ENCODE assay signal across 11 cellular contexts in genomic region chr13:114015608-114016295, GRCh38. TPM values are rescaled to one million over a fixed set of nuclear protein-coding genes. Genes with fewer than 3 reads are reported as not detected.
DNase-seq lines count a peak whose midpoint lies in the region; ATAC-seq and TF ChIP-seq lines count a peak whose summit lies in the region.
"Had no signal": no experiment of that assay in that cellular context is flagged by ENCODE, and none has a peak within 500 bp of the region (broad histone marks: within the 10 kb centered on the region; RNA-seq: fewer than 3 reads in every experiment).

No MANE protein-coding gene starts in this region.

- WGBS in body of pancreas, 2 donors, result 79 to 92% methylated on average over 11 to 19 of the region's 19 CpGs
- 87 to 91% (median 91%) methylated on average over 19 of the region's 19 CpGs for WGBS in ovary, 3 donors

- peaks cover 23% of the 10 kb centered on the region for H3K36me3 Mint-ChIP-seq in T-helper 2 cell treated with Interferon-gamma antibody and Interleukin-4, amounts not matched to agents 5 μg/mL and 100 μg/mL, for 36 hours (ENCODE audit: low read depth)
- H3K36me3 Mint-ChIP-seq in stimulated activated naive CD8-positive, alpha-beta T cell treated with anti-CD3 and anti-CD28 coated beads, Interleukin-15, Interleukin-2, amounts not matched to agents 100 ng/mL and 50 ng/mL, for 24 hours (ENCODE audit: low read depth), result peaks cover 26% of the 10 kb centered on the region

- TF ChIP-seq EP300 in ovary (IDR thresholded peaks at IDR 0.05), result no peak

- H3K79me2 ChIP-seq in MM.1S (ENCODE audit: low read length), result peaks cover 75% of the 10 kb centered on the region

- no peaks in the 10 kb centered on the region for H4K20me1 ChIP-seq in MM.1S (ENCODE audit: insufficient read depth, low read length)

- H3K4me2 ChIP-seq in MM.1S (ENCODE audit: low read depth, low read length), result no peak overlapping the region

- no peak for TF ChIP-seq CTCF in body of pancreas (IDR thresholded peaks at IDR 0.05)
- TF ChIP-seq CTCF in left lung (IDR thresholded peaks at IDR 0.05), result no peak
- no peak for TF ChIP-seq CTCF in ovary (IDR thresholded peaks at IDR 0.05)
- TF ChIP-seq CTCF in MM.1S (IDR thresholded peaks at IDR 0.05; ENCODE audit: low read length), result no peak

- H3K4me3 ChIP-seq in body of pancreas, result no peak overlapping the region
- H3K4me3 ChIP-seq in left lung, result no peak overlapping the region
- H3K4me3 ChIP-seq in ovary, result no peak overlapping the region
- no peak overlapping the region for H3K4me3 ChIP-seq in MM.1S (ENCODE audit: low read length)

- no peaks in the 10 kb centered on the region for H3K36me3 ChIP-seq in body of pancreas (replicated peaks in 1 of 2; ENCODE audit: insufficient read depth in 1 of 2, low read depth in 2 of 2)
- peaks cover 0 to 82% of the 10 kb centered on the region in 2 donors for H3K36me3 ChIP-seq in left lung
- no peaks in the 10 kb centered on the region for H3K36me3 ChIP-seq in ovary
- H3K36me3 ChIP-seq in MM.1S (replicated peaks; ENCODE audit: insufficient read depth, low read length), result peaks cover 41% of the 10 kb centered on the region; the same call in 1 of the 2 replicates

- no peak for DNase-seq in T-helper 2 cell treated with Interferon-gamma antibody and Interleukin-4, amounts not matched to agents 5 μg/mL and 100 μg/mL, for 36 hours (ENCODE audit: low spot score)
- DNase-seq in T-helper 2 cell, result no peak
- peak in 1 of 4 donors; percentile 34 for DNase-seq in body of pancreas
- peak in 1 of 2 donors; percentile 83 for DNase-seq in left lung
- DNase-seq in ovary, result no peak
- no peak for DNase-seq in iPS-NIHi7 (ENCODE audit: extremely low spot score)
- DNase-seq in MM.1S, result no peak
- DNase-seq: DND-41, NCI-H1417 treated with DMSO at 0.1 percent for 48 hours had no signal

- H3K27ac ChIP-seq in body of pancreas (no peak overlapping the region), left lung (no peak overlapping the region), ovary (no peak overlapping the region), MM.1S (ENCODE audit: low read length) (no peak overlapping the region)
- H3K27ac ChIP-seq: VCaP had no signal

- TF ChIP-seq POLR2A in body of pancreas (IDR thresholded peaks at IDR 0.05) (no peak), ovary (IDR thresholded peaks at IDR 0.05) (no peak)

- ATAC-seq in body of pancreas (peak; percentile 60), left lung (peak; percentile 80)

- H3K27me3 ChIP-seq in body of pancreas (no peaks in the 10 kb centered on the region), left lung (no peaks in the 10 kb centered on the region), ovary (no peaks in the 10 kb centered on the region), MM.1S (replicated peaks; ENCODE audit: insufficient read depth, low read length) (no peaks in the 10 kb centered on the region)

- peak overlapping the region; percentile 60 for H3K27ac Mint-ChIP-seq in T-helper 2 cell treated with Interferon-gamma antibody and Interleukin-4, amounts not matched to agents 5 μg/mL and 100 μg/mL, for 36 hours
- peak overlapping the region; percentile 82 for H3K27ac Mint-ChIP-seq in stimulated activated naive CD8-positive, alpha-beta T cell treated with anti-CD3 and anti-CD28 coated beads, Interleukin-15, Interleukin-2, amounts not matched to agents 100 ng/mL and 50 ng/mL, for 24 hours

- no peaks in the 10 kb centered on the region for H3K4me1 ChIP-seq in body of pancreas
- peaks cover 0 to 7% of the 10 kb centered on the region in 2 donors for H3K4me1 ChIP-seq in left lung
- no peaks in the 10 kb centered on the region for H3K4me1 ChIP-seq in ovary (ENCODE audit: insufficient read depth)
- no peaks in the 10 kb centered on the region for H3K4me1 ChIP-seq in MM.1S (ENCODE audit: low read length)

- H3K9ac ChIP-seq in MM.1S (ENCODE audit: low read length), result no peak overlapping the region

- intact Hi-C loops in body of pancreas (cut with DNase I) (loop anchor here (10.0 kb wide), 1 partner anchor 211 kb away; no protein-coding TSS in a partner anchor), left lung (cut with DNase I) (no loop called here), ovary (cut with DNase I) (loop anchor here in 1 of 4 donors (5.0 kb wide), 1 partner anchor 48 kb away; no protein-coding TSS in a partner anchor)

- no peaks in the 10 kb centered on the region for H3K27me3 Mint-ChIP-seq in T-helper 2 cell treated with Interferon-gamma antibody and Interleukin-4, amounts not matched to agents 5 μg/mL and 100 μg/mL, for 36 hours (ENCODE audit: low read depth)
- no peaks in the 10 kb centered on the region for H3K27me3 Mint-ChIP-seq in stimulated activated naive CD8-positive, alpha-beta T cell treated with anti-CD3 and anti-CD28 coated beads, Interleukin-15, Interleukin-2, amounts not matched to agents 100 ng/mL and 50 ng/mL, for 24 hours

- no peaks in the 10 kb centered on the region; the same call in 1 of the 2 replicates for H3F3A ChIP-seq in MM.1S (ENCODE audit: insufficient read depth, low read length)

- H2AFZ ChIP-seq in MM.1S (ENCODE audit: low read length), result no peak overlapping the region

- H3K4me1 Mint-ChIP-seq in T-helper 2 cell treated with Interferon-gamma antibody and Interleukin-4, amounts not matched to agents 5 μg/mL and 100 μg/mL, for 36 hours (ENCODE audit: low read depth), result peaks cover 5% of the 10 kb centered on the region
- H3K4me1 Mint-ChIP-seq in stimulated activated naive CD8-positive, alpha-beta T cell treated with anti-CD3 and anti-CD28 coated beads, Interleukin-15, Interleukin-2, amounts not matched to agents 100 ng/mL and 50 ng/mL, for 24 hours (ENCODE audit: low read depth), result peaks cover 18% of the 10 kb centered on the region

- no peaks in the 10 kb centered on the region for H3K9me3 Mint-ChIP-seq in T-helper 2 cell treated with Interferon-gamma antibody and Interleukin-4, amounts not matched to agents 5 μg/mL and 100 μg/mL, for 36 hours
- no peaks in the 10 kb centered on the region for H3K9me3 Mint-ChIP-seq in stimulated activated naive CD8-positive, alpha-beta T cell treated with anti-CD3 and anti-CD28 coated beads, Interleukin-15, Interleukin-2, amounts not matched to agents 100 ng/mL and 50 ng/mL, for 24 hours

- no peaks in the 10 kb centered on the region for H3K9me2 ChIP-seq in MM.1S (replicated peaks; ENCODE audit: insufficient read depth, low read length)

- no peak overlapping the region for H3K4me3 Mint-ChIP-seq in T-helper 2 cell treated with Interferon-gamma antibody and Interleukin-4, amounts not matched to agents 5 μg/mL and 100 μg/mL, for 36 hours
- no peak overlapping the region for H3K4me3 Mint-ChIP-seq in stimulated activated naive CD8-positive, alpha-beta T cell treated with anti-CD3 and anti-CD28 coated beads, Interleukin-15, Interleukin-2, amounts not matched to agents 100 ng/mL and 50 ng/mL, for 24 hours

- H3K9me3 ChIP-seq in body of pancreas (no peaks in the 10 kb centered on the region), left lung (no peaks in the 10 kb centered on the region), ovary (no peaks in the 10 kb centered on the region), MM.1S (replicated peaks; ENCODE audit: insufficient read depth, low read length) (no peaks in the 10 kb centered on the region)

RNA-seq across cellular contexts. Expression of gene C13orf46, which starts 41.9 kb away (rescaled TPM):
- 10 to 100 TPM; 28.8 to 38.6 TPM for total RNA-seq in body of pancreas
- 1 to 10 TPM; 7.1 to 7.5 TPM for total RNA-seq in left lung
- total RNA-seq in ovary, result 1 to 10 TPM in 2 of 7 donors, under 1 TPM in 3, not detected in 2; 0.35 to 2.0 (median 0.58) TPM
- under 1 TPM; 0.05 to 0.31 TPM for polyA plus RNA-seq in ovary
